Comparison of ENCODE assay signal across 25 cellular contexts in genomic region chr6:53394704-53395103, GRCh38. TPM values are rescaled to one million over a fixed set of nuclear protein-coding genes. Genes with fewer than 3 reads are reported as not detected.
DNase-seq lines count a peak whose midpoint lies in the region; ATAC-seq, FAIRE-seq and TF ChIP-seq lines count a peak whose summit lies in the region.
"Had no signal": no experiment of that assay in that cellular context is flagged by ENCODE, and none has a peak within 500 bp of the region (broad histone marks: within the 10 kb centered on the region; RNA-seq: fewer than 3 reads in every experiment).

No MANE protein-coding gene starts in this region.

- no peaks in the 10 kb centered on the region for H3K79me2 ChIP-seq in HepG2 (ENCODE audit: insufficient read depth, low read length)

- no peak overlapping the region for H3K4me2 ChIP-seq in HepG2 (ENCODE audit: low read depth, low read length)
- H3K4me2 ChIP-seq: A549; BLaER1 treated with 17β-estradiol and CSF1 and Interleukin-3, amounts not matched to agents 10 nM and 100 nM had no signal

- H3K4me1 ChIP-seq in HepG2 (ENCODE audit: insufficient read depth, low read length) (peaks cover 9% of the 10 kb centered on the region), right lobe of liver (no peaks in the 10 kb centered on the region), adrenal gland (replicated peaks in 1 of 2) (no peaks in the 10 kb centered on the region), foreskin keratinocyte (no peaks in the 10 kb centered on the region)
- H3K4me1 ChIP-seq: BLaER1 treated with 17β-estradiol and CSF1 and Interleukin-3, amounts not matched to agents 10 nM and 100 nM had no signal

- no peak overlapping the region for H2AFZ ChIP-seq in HepG2 (ENCODE audit: low read length)

- intact Hi-C loops in HepG2 (cut with micrococcal nuclease; ENCODE audit: unreplicated experiment) (no loop called here), right lobe of liver (cut with DNase I) (no loop called here), adrenal gland (cut with DNase I) (no loop called here)

- no peak for TF ChIP-seq CTCF in HepG2 (CRISPR knock-in tag; IDR thresholded peaks at IDR 0.05)
- TF ChIP-seq CTCF in right lobe of liver (IDR thresholded peaks at IDR 0.05): no peak
- peak in 1 of 6 experiments; percentile 19 for TF ChIP-seq CTCF in adrenal gland (IDR thresholded peaks at IDR 0.05)
- peak; percentile 3 for TF ChIP-seq CTCF in foreskin keratinocyte (conservative IDR thresholded peaks at IDR 0.05)

- H3K36me3 ChIP-seq in HepG2 (replicated peaks in 1 of 2; ENCODE audit: control insufficient read depth in 1 of 2, insufficient read depth in 2 of 2, low read length in 2 of 2) (no peaks in the 10 kb centered on the region), right lobe of liver (no peaks in the 10 kb centered on the region), adrenal gland (replicated peaks in 1 of 2) (no peaks in the 10 kb centered on the region)
- H3K36me3 ChIP-seq: BLaER1 treated with 17β-estradiol and CSF1 and Interleukin-3, amounts not matched to agents 10 nM and 100 nM had no signal

- H4K20me1 ChIP-seq in HepG2 (ENCODE audit: insufficient read depth, low read length): no peaks in the 10 kb centered on the region
- H4K20me1 ChIP-seq: BLaER1 treated with 17β-estradiol and CSF1 and Interleukin-3, amounts not matched to agents 10 nM and 100 nM had no signal

- CTCF ChIA-PET in HepG2 (lab: Yijun Ruan, JAX; ENCODE audit: low intra/inter-chr PET ratio, low total read pairs): no interaction called here

- H3K4me3 ChIP-seq in HepG2 (replicated peaks in 1 of 3; ENCODE audit: insufficient read depth in 1 of 3, low read depth in 2 of 3, low read length in 3 of 3) (no peak overlapping the region), right lobe of liver (no peak overlapping the region), adrenal gland (no peak overlapping the region)
- H3K4me3 ChIP-seq: A549; BLaER1 treated with 17β-estradiol and CSF1 and Interleukin-3, amounts not matched to agents 10 nM and 100 nM; GM12878 had no signal

- H3K27me3 ChIP-seq in HepG2 (ENCODE audit: control insufficient read depth in 1 of 2, insufficient read depth in 2 of 2, low read length in 2 of 2) (0 out of 5 replicates have a peak, but pooled peaks cover 0 to 4% of the 10 kb centered on the region in 2 experiments), right lobe of liver (no peaks in the 10 kb centered on the region), adrenal gland (no peaks in the 10 kb centered on the region), foreskin keratinocyte (peaks cover 19% of the 10 kb centered on the region)
- H3K27me3 ChIP-seq: BLaER1 treated with 17β-estradiol and CSF1 and Interleukin-3, amounts not matched to agents 10 nM and 100 nM had no signal

- H3K27ac ChIP-seq in HepG2 (ENCODE audit: extremely low read length, insufficient read depth, low read length) (no peak overlapping the region), right lobe of liver (no peak overlapping the region), adrenal gland (no peak overlapping the region), foreskin keratinocyte (no peak overlapping the region)
- H3K27ac ChIP-seq: A549; BLaER1 treated with 17β-estradiol and CSF1 and Interleukin-3, amounts not matched to agents 10 nM and 100 nM had no signal

- no peak for DNase-seq in HepG2 (ENCODE audit: low spot score)
- DNase-seq in right lobe of liver: no peak
- DNase-seq in HTR-8/SVneo (ENCODE audit: insufficient read length, low spot score): no peak
- peak in 5 of 7 donors; percentile 26 to 62 (median 47) for DNase-seq in adrenal gland
- no peak for DNase-seq in foreskin keratinocyte
- no peak for DNase-seq in NCI-H1092 (lab: John Stamatoyannopoulos, UW)
- no peak for DNase-seq in pons (ENCODE audit: low spot score)
- DNase-seq: AML-193; CD4-positive, alpha-beta memory T cell; CD4-positive, CD25-positive, alpha-beta regulatory T cell; CD8-positive, alpha-beta memory T cell; COR-L47; DMS 273 treated with DMSO at 0.1 percent for 48 hours; DMS153; DMS53; DMS79; DND-41; EL; GDM1 had no signal

- no TSS peak for BruUV-seq in HepG2 (replicated peaks; lab: Mats Ljungman, UMichigan)

- ATAC-seq in HepG2 (peak; percentile 54; the same call in 2 of the 3 replicates), right lobe of liver (no peak), foreskin keratinocyte (no peak), HG03469 (IDR thresholded peaks at IDR 0.05; ENCODE audit: unreplicated experiment) (no peak)
- ATAC-seq: A549, GM12878 had no signal

- 67% methylated on average over 3 of the region's 3 CpGs for WGBS in HepG2 (ENCODE audit: low lambda C conversion rate)
- 100% methylated on average over 2 of the region's 3 CpGs for WGBS in right lobe of liver (ENCODE audit: insufficient coverage, low coverage, low lambda C conversion rate, missing lambda C conversion rate)
- 53 to 60% (median 55%) methylated on average over 3 of the region's 3 CpGs for WGBS in adrenal gland, 4 donors

- no peak for TF ChIP-seq EP300 in HepG2 (IDR thresholded peaks at IDR 0.05; ENCODE audit: low read depth in 2 of 2, low read length in 2 of 2)
- no peak for TF ChIP-seq EP300 in HepG2 (CRISPR knock-in tag; IDR thresholded peaks at IDR 0.05; ENCODE audit: borderline replicate concordance)

- H3K9ac ChIP-seq in HepG2 (ENCODE audit: insufficient read depth, low read depth, low read length): no peak overlapping the region
- H3K9ac ChIP-seq: BLaER1 treated with 17β-estradiol and CSF1 and Interleukin-3, amounts not matched to agents 10 nM and 100 nM had no signal

- TF ChIP-seq RAD21 in HepG2 (CRISPR knock-in tag; IDR thresholded peaks at IDR 0.05): no peak

- POLR2A ChIA-PET in HepG2 (lab: Yijun Ruan, JAX): no interaction called here

- TF ChIP-seq POLR2A in HepG2 (IDR thresholded peaks at IDR 0.05; ENCODE audit: insufficient read depth in 1 of 2, low read depth in 2 of 2, low read length in 2 of 2): no peak
- no peak for TF ChIP-seq POLR2A in right lobe of liver (IDR thresholded peaks at IDR 0.05)
- TF ChIP-seq POLR2A in adrenal gland (IDR thresholded peaks at IDR 0.05): no peak

- FAIRE-seq in HepG2 (lab: Jason Lieb, UNC) (peak; percentile 30), HTR-8/SVneo (lab: Jason Lieb, UNC) (peak; percentile 69)
- FAIRE-seq: A549, GM12878, GM12892, GM18507 had no signal

- H3K9me3 ChIP-seq in HepG2 (ENCODE audit: low read length) (no peaks in the 10 kb centered on the region), right lobe of liver (no peaks in the 10 kb centered on the region), adrenal gland (replicated peaks in 1 of 3) (no peaks in the 10 kb centered on the region)
- H3K9me3 ChIP-seq: A549; BLaER1 treated with 17β-estradiol and CSF1 and Interleukin-3, amounts not matched to agents 10 nM and 100 nM had no signal

- in situ Hi-C loops in HepG2 (cut with HindIII; ENCODE audit: extremely low pct_ligation_motif_present, low pct_unique_long_range_greater_than_20kb): no loop called here

TF ChIP-seq in HepG2, 621 proteins besides CTCF, POLR2A, EP300 and RAD21 (continues in another document):
- no peak for TF ChIP-seq AGO2 (optimal IDR thresholded peaks at IDR 0.05; ENCODE audit: low read depth, low read length)

RNA-seq across cellular contexts. Expression of gene ELOVL5, which starts 46.0 kb away (rescaled TPM):
- total RNA-seq in HepG2 (2016; rRNA removed; fragmentation: Illumina TruSeq; extraction: Trizol) (43.9 and 72.4 TPM in 2 replicates), right lobe of liver (100 to 1,000 TPM in 1 of 6 experiments, 10 to 100 TPM in 5; 48.5 to 117 (median 55.7) TPM), adrenal gland (100 to 1,000 TPM; 103 to 632 (median 161) TPM), foreskin keratinocyte (91.9 and 98.3 TPM in 2 replicates)
- 13.9 and 14.9 TPM in 2 replicates for total RNA-seq in HepG2 (2016; cell fraction: cytosol; rRNA removed; fragmentation: Illumina TruSeq; extraction: Trizol; ENCODE audit: low read depth)
- total RNA-seq in HepG2 (2016; cell fraction: insoluble cytoplasmic fraction; rRNA removed; fragmentation: Illumina TruSeq; extraction: Trizol): 38.2 and 72.3 TPM in 2 replicates
- 35.5 and 41.3 TPM in 2 replicates for total RNA-seq in HepG2 (2016; cell fraction: membrane; rRNA removed; fragmentation: Illumina TruSeq; extraction: Trizol)
- total RNA-seq in HepG2 (2016; cell fraction: nucleus; rRNA removed; fragmentation: Illumina TruSeq; extraction: Trizol): 100 and 107 TPM in 2 replicates
- polyA plus RNA-seq in HepG2 (2011; rRNA removed) (50.1 and 51.9 TPM in 2 replicates), adrenal gland (1,000 to 10,000 TPM in 1 of 3 donors, 10 to 100 TPM in 2; 31.4 to 1,320 (median 33.3) TPM), foreskin keratinocyte (51.2 and 59.9 TPM in 2 replicates)
- polyA plus RNA-seq in HepG2 (2011; cell fraction: cytosol; rRNA removed): 25.4 and 42.1 TPM in 2 replicates
- polyA plus RNA-seq in HepG2 (2011; cell fraction: nucleus; rRNA removed): 43.1 and 55.3 TPM in 2 replicates
- 83.4 and 101 TPM in 2 replicates for polyA plus RNA-seq in HepG2 (2012)
- 10.8 and 11.0 TPM in 2 replicates for polyA plus RNA-seq in HepG2 (2016; cell fraction: cytosol; fragmentation: Illumina TruSeq; extraction: Trizol; ENCODE audit: low read depth)
- polyA plus RNA-seq in HepG2 (2016; cell fraction: insoluble cytoplasmic fraction; fragmentation: Illumina TruSeq; extraction: Trizol; ENCODE audit: low read depth): 47.3 and 49.0 TPM in 2 replicates
- polyA plus RNA-seq in HepG2 (2016; cell fraction: membrane; fragmentation: Illumina TruSeq; extraction: Trizol; ENCODE audit: low read depth): 27.9 and 31.0 TPM in 2 replicates
- 151 and 157 TPM in 2 replicates for polyA plus RNA-seq in HepG2 (2016; cell fraction: nucleus; fragmentation: Illumina TruSeq; extraction: Trizol; ENCODE audit: insufficient read depth, low read depth)
- polyA minus RNA-seq in HepG2 (2011; rRNA and poly(A)+ RNA removed; ENCODE audit: low replicate concordance): 88.1 and 141 TPM in 2 replicates
- 50.1 and 59.2 TPM in 2 replicates for polyA minus RNA-seq in HepG2 (2011; cell fraction: cytosol; rRNA and poly(A)+ RNA removed)
- polyA minus RNA-seq in HepG2 (2011; cell fraction: nucleus; rRNA and poly(A)+ RNA removed): 54.8 and 92.7 TPM in 2 replicates

Comparison
In these comparisons a context has a peak if more than half of its experiments do, and no peak if none do; other contexts are left out.
1. DNase-seq: peak in adrenal gland (5 of 7); none in HepG2 (single experiment), right lobe of liver (0 of 3), HTR-8/SVneo (single experiment), foreskin keratinocyte (0 of 2), NCI-H1092 (single experiment) and pons (single experiment).